In genomic region chr5:5017827-5018559, GRCh38 we compare ENCODE assay signal across 12 cellular contexts.
A peak's percentile ranks its signal among the peaks of the same experiment; 100 is the strongest.
DNase-seq lines count a peak whose midpoint lies in the region; ATAC-seq lines count a peak whose summit lies in the region.
"Had no signal": no experiment of that assay in that cellular context is flagged by ENCODE, and none has a peak within 500 bp of the region (broad histone marks: within the 10 kb centered on the region; RNA-seq: fewer than 3 reads in every experiment).

No MANE protein-coding gene starts in this region.

- ATAC-seq in left cardiac atrium (peak in 1 of 2 donors; percentile 86), Right ventricle myocardium inferior (no peak), aorta (ENCODE audit: low FRiP score) (peak; percentile 47)

- no peak overlapping the region for H3K4me3 ChIP-seq in MG63
- H3K4me3 ChIP-seq in aorta (ENCODE audit: low read length in 2 of 2) = no peak overlapping the region
- H3K4me3 ChIP-seq: coronary artery had no signal

- no peaks in the 10 kb centered on the region for H3K36me3 ChIP-seq in MG63
- no peaks in the 10 kb centered on the region for H3K36me3 ChIP-seq in aorta (ENCODE audit: control insufficient read depth in 1 of 2, insufficient read depth in 2 of 2, low read length in 1 of 2)

- no peak overlapping the region for H3K27ac ChIP-seq in aorta (ENCODE audit: low read depth in 1 of 2, low read length in 2 of 2)
- H3K27ac ChIP-seq: coronary artery had no signal

- intact Hi-C loops in left cardiac atrium (cut with DNase I) (no loop called here), Right ventricle myocardium inferior (cut with DNase I) (no loop called here), aorta (cut with DNase I) (no loop called here)

- no peaks in the 10 kb centered on the region for H3K27me3 ChIP-seq in MG63
- H3K27me3 ChIP-seq in aorta (ENCODE audit: control insufficient read depth in 1 of 2, insufficient read depth in 2 of 2, low read length in 1 of 2) = no peaks in the 10 kb centered on the region

- no peaks in the 10 kb centered on the region for H3K4me1 ChIP-seq in aorta (ENCODE audit: control insufficient read depth in 1 of 2, insufficient read depth in 2 of 2, low read length in 2 of 2)

- DNase-seq in left cardiac atrium (peak; percentile 30), Right ventricle myocardium inferior (ENCODE audit: missing footprints) (no peak), MG63 (peak; percentile 98), foreskin melanocyte (peak; percentile 59), aorta (no peak), globus pallidus (ENCODE audit: low spot score) (no peak), NCI-H510A treated with DMSO at 0.1 percent for 48 hours (lab: John Stamatoyannopoulos, UW) (no peak)
- no peak for DNase-seq in activated effector memory CD4-positive, alpha-beta T cell treated with anti-CD3 and anti-CD28 coated beads, Interleukin-2, amount 50 U/mL, for 16 hours
- DNase-seq: activated CD4-positive, alpha-beta T cell treated with anti-CD3 and anti-CD28 coated beads for 1 hour; activated T-cell treated with anti-CD3 and anti-CD28 coated beads, Interleukin-2, amount 50 U/mL, for 24 hours; NCI-H2081 had no signal

- H3K9me3 ChIP-seq in MG63 (no peaks in the 10 kb centered on the region), aorta (ENCODE audit: control insufficient read depth, low read length) (no peaks in the 10 kb centered on the region)

- 69 to 71% methylated on average over 8 of the region's 8 CpGs for WGBS in aorta, 2 donors

Comparison
In these comparisons a context has a peak if more than half of its experiments do, and no peak if none do; other contexts are left out.
1. DNase-seq: peak in left cardiac atrium (single experiment), MG63 (single experiment) and foreskin melanocyte (single experiment); none in Right ventricle myocardium inferior (single experiment), aorta (0 of 2), globus pallidus (single experiment), activated effector memory CD4-positive, alpha-beta T cell treated with anti-CD3 and anti-CD28 coated beads, Interleukin-2, amount 50 U/mL, for 16 hours (single experiment) and NCI-H510A treated with DMSO at 0.1 percent for 48 hours (single experiment).